10 cellular contexts compared by ENCODE assay signal in genomic region chr11:59801981-59802638, GRCh38. TPM values are rescaled to one million over a fixed set of nuclear protein-coding genes. Genes with fewer than 3 reads are reported as not detected.
DNase-seq lines count a peak whose midpoint lies in the region; ATAC-seq and TF ChIP-seq lines count a peak whose summit lies in the region.
"Had no signal": no experiment of that assay in that cellular context is flagged by ENCODE, and none has a peak within 500 bp of the region (broad histone marks: within the 10 kb centered on the region; RNA-seq: fewer than 3 reads in every experiment).

No MANE protein-coding gene starts in this region.

- H3K27me3 ChIP-seq in PC-3 (ENCODE audit: low read length) (no peaks in the 10 kb centered on the region), foreskin keratinocyte (no peaks in the 10 kb centered on the region), gastrocnemius medialis (no peaks in the 10 kb centered on the region)

- in situ Hi-C loops in gastrocnemius medialis (cut with MboI; ENCODE audit: low sequenced_read_pairs in 4 of 4), result loop anchor here (5.0 to 25.0 kb wide), 5 partner anchors 45 to 270 kb away; partner anchors contain the start of gene STX3 (in 1 of the 4)

- peak overlapping the region; percentile 74 for H3K27ac ChIP-seq in PC-3 (ENCODE audit: low read length)
- H3K27ac ChIP-seq in foreskin keratinocyte, result no peak overlapping the region
- peak overlapping the region; percentile 36 to 78 (median 64) for H3K27ac ChIP-seq in gastrocnemius medialis

- H3K9me3 ChIP-seq in PC-3 (ENCODE audit: low read length), result no peaks in the 10 kb centered on the region
- H3K9me3 ChIP-seq in gastrocnemius medialis, result no peaks in the 10 kb centered on the region

- H3K4me1 ChIP-seq in PC-3 (ENCODE audit: insufficient read depth, low read length) (peaks cover 25% of the 10 kb centered on the region), foreskin keratinocyte (peaks cover 4% of the 10 kb centered on the region), gastrocnemius medialis (peaks cover 6 to 9% of the 10 kb centered on the region in 2 donors)

- H3K36me3 ChIP-seq in PC-3 (ENCODE audit: low read depth, low read length), result peaks cover 39% of the 10 kb centered on the region
- peaks cover 0 to 28% of the 10 kb centered on the region in 2 donors for H3K36me3 ChIP-seq in gastrocnemius medialis

- H3K9ac ChIP-seq in PC-3 (ENCODE audit: low read length), result peak overlapping the region; percentile 9; the same call in 1 of the 2 replicates

- TF ChIP-seq CTCF in PC-3 (conservative IDR thresholded peaks at IDR 0.05; ENCODE audit: low read depth, low read length), result no peak
- no peak for TF ChIP-seq CTCF in foreskin keratinocyte (conservative IDR thresholded peaks at IDR 0.05)
- no peak for TF ChIP-seq CTCF in gastrocnemius medialis (IDR thresholded peaks at IDR 0.05 in 4 of 5, conservative IDR thresholded peaks at IDR 0.05 in 1 of 5)

- peak overlapping the region; percentile 30 for H3K4me2 ChIP-seq in PC-3 (ENCODE audit: low read length)

- H3K79me2 ChIP-seq in PC-3 (ENCODE audit: low read length), result no peaks in the 10 kb centered on the region

- H3K4me3 ChIP-seq in PC-3 (ENCODE audit: low read length) (no peak overlapping the region), gastrocnemius medialis (no peak overlapping the region)

- no peaks in the 10 kb centered on the region for H3F3A ChIP-seq in PC-3 (ENCODE audit: low read length, unreplicated experiment)

- DNase-seq in PC-3 (peak; percentile 53), foreskin keratinocyte (peak in 1 of 2 donors; percentile 28), gastrocnemius medialis (peak in 1 of 2 donors; percentile 38), ecto neural progenitor cell (ENCODE audit: low spot score) (no peak)
- DNase-seq in stimulated activated CD8-positive, alpha-beta memory T cell treated with anti-CD3 and anti-CD28 coated beads, Interleukin-4, amount 100 ng/mL, for 48 hours, result no peak

- POLR2A ChIA-PET in PC-3 (lab: Charles Lee; ENCODE audit: unreplicated experiment), result interaction anchor here (0.6 to 1.3 kb wide), 2 partner anchors 9 to 46 kb away, joined by 3 to 6 read pairs; partner anchors contain the start of gene MRPL16

- no peak overlapping the region for H2AFZ ChIP-seq in PC-3 (ENCODE audit: low read length)

- H4K20me1 ChIP-seq in PC-3 (ENCODE audit: low read length), result no peaks in the 10 kb centered on the region

- CTCF ChIA-PET in PC-3 (lab: Charles Lee), result interaction anchor here (0.7 to 3.0 kb wide), 5 partner anchors 15 to 133 kb away, joined by 3 to 29 read pairs (median 5); partner anchors contain the start of genes PATL1 and STX3

- no peaks in the 10 kb centered on the region for H3K9me2 ChIP-seq in PC-3 (replicated peaks; ENCODE audit: low read length)

- ATAC-seq in GM19372 (IDR thresholded peaks at IDR 0.05; ENCODE audit: low read depth, unreplicated experiment) (peak; percentile 29), PC-3 (peak; percentile 77), foreskin keratinocyte (peak; percentile 74), gastrocnemius medialis (peak; percentile 84 to 89), HG02588 (IDR thresholded peaks at IDR 0.05; ENCODE audit: unreplicated experiment) (no peak)

- TF ChIP-seq POLR2A in gastrocnemius medialis (IDR thresholded peaks at IDR 0.05), result no peak

- intact Hi-C loops in PC-3 (cut with micrococcal nuclease), result loop anchor here (1.0 to 10.0 kb wide), 4 partner anchors 15 to 267 kb away; partner anchors contain the start of gene PATL1
- intact Hi-C loops in gastrocnemius medialis (cut with DNase I; ENCODE audit: low total_unique reads), result loop anchor here (1.0 to 5.0 kb wide), 5 partner anchors 8 to 265 kb away; partner anchors contain the start of genes MRPL16 and PATL1

- no TSS peak for BruUV-seq in PC-3 (replicated peaks; lab: Mats Ljungman, UMichigan)

RNA-seq across cellular contexts. Expression of gene MRPL16, which starts 8.5 kb away (rescaled TPM):
- total RNA-seq in PC-3 (2014; rRNA removed), result 111 and 123 TPM in 2 replicates
- total RNA-seq in foreskin keratinocyte, result 64.8 and 74.5 TPM in 2 replicates
- polyA plus RNA-seq in foreskin keratinocyte, result 89.3 and 95.3 TPM in 2 replicates
- 10 to 100 TPM; 33.7 to 78.2 (median 38.3) TPM for total RNA-seq in gastrocnemius medialis

RNA-seq across cellular contexts. Expression of gene CBLIF, which starts 43.2 kb away (rescaled TPM):
- not detected in 2 replicates for total RNA-seq in PC-3 (2014; rRNA removed)
- total RNA-seq in foreskin keratinocyte, result not detected in 2 replicates
- polyA plus RNA-seq in foreskin keratinocyte, result not detected in 2 replicates
- total RNA-seq in gastrocnemius medialis, result not detected
- total RNA-seq: activated T-helper 1 cell treated with anti-CD3 and anti-CD28 coated beads, Interleukin-12 subunit alpha, Interleukin-12 subunit beta, Interleukin-2, Interleukin-4 antibody, amounts not matched to agents 30 ng/mL and 10 ng/mL and 1 ng/mL, durations not matched to agents 14 hours and 24 hours and 36 hours; mesenteric fat pad; NCI-H460 had no signal

RNA-seq across cellular contexts. Expression of gene STX3, which starts 46.9 kb away (rescaled TPM):
- 34.3 and 49.8 TPM in 2 replicates for total RNA-seq in PC-3 (2014; rRNA removed)
- 27.9 and 28.9 TPM in 2 replicates for total RNA-seq in foreskin keratinocyte
- polyA plus RNA-seq in foreskin keratinocyte, result 13.9 and 15.9 TPM in 2 replicates
- 10 to 100 TPM in 2 of 4 donors, 1 to 10 TPM in 2; 8.3 to 23.4 (median 15.8) TPM for total RNA-seq in gastrocnemius medialis
